In genomic region chr7:73831656-73832579, GRCh38 we compare ENCODE assay signal across 11 cellular contexts. TPM values are rescaled to one million over a fixed set of nuclear protein-coding genes. Genes with fewer than 3 reads are reported as not detected.
DNase-seq lines count a peak whose midpoint lies in the region; ATAC-seq and TF ChIP-seq lines count a peak whose summit lies in the region.
"Had no signal": no experiment of that assay in that cellular context is flagged by ENCODE, and none has a peak within 500 bp of the region (broad histone marks: within the 10 kb centered on the region; RNA-seq: fewer than 3 reads in every experiment).

No MANE protein-coding gene starts in this region.

- H3K27ac ChIP-seq in foreskin keratinocyte (peak overlapping the region; percentile 66), prostate gland (peak overlapping the region; percentile 90 to 95), ascending aorta (no peak overlapping the region)
- H3K27ac ChIP-seq: brain microvascular endothelial cell had no signal

- H3K9me3 Mint-ChIP-seq in naive thymus-derived CD8-positive, alpha-beta T cell, result peaks cover 0 to 2% (median 0%) of the 10 kb centered on the region in 9 donors

- POLR2A ChIA-PET in naive thymus-derived CD8-positive, alpha-beta T cell (lab: Charles Lee), result no interaction called here

- H3K27me3 Mint-ChIP-seq in naive thymus-derived CD8-positive, alpha-beta T cell, result peaks cover 0 to 31% (median 3%) of the 10 kb centered on the region in 5 donors

- TF ChIP-seq CTCF in foreskin keratinocyte (conservative IDR thresholded peaks at IDR 0.05) (no peak), prostate gland (IDR thresholded peaks at IDR 0.05) (no peak), ascending aorta (IDR thresholded peaks at IDR 0.05) (no peak)

- intact Hi-C loops in prostate gland (cut with DNase I) (no loop called here), ascending aorta (cut with DNase I) (no loop called here)

- H3K27me3 ChIP-seq in H7 (ENCODE audit: control insufficient read depth, insufficient read depth, low read length) (no peaks in the 10 kb centered on the region), foreskin keratinocyte (no peaks in the 10 kb centered on the region), prostate gland (replicated peaks; ENCODE audit: insufficient read depth) (no peaks in the 10 kb centered on the region), ascending aorta (no peaks in the 10 kb centered on the region)
- H3K27me3 ChIP-seq: brain microvascular endothelial cell had no signal

- H3K4me3 ChIP-seq in H7 (ENCODE audit: insufficient read depth, low read depth, low read length) (peak overlapping the region; percentile 14; the same call in 1 of the 2 replicates), prostate gland (peak overlapping the region; percentile 49 to 61), ascending aorta (no peak overlapping the region)
- H3K4me3 ChIP-seq: HAP-1 had no signal

- DNase-seq in H7 (peak; percentile 93), NCI-H510A treated with DMSO at 0.1 percent for 48 hours (lab: John Stamatoyannopoulos, UW) (peak; percentile 95), foreskin keratinocyte (peak in 1 of 2 donors; percentile 68), prostate gland (ENCODE audit: low spot score) (peak; percentile 93), ascending aorta (ENCODE audit: low spot score in 2 of 2) (no peak)
- no peak for DNase-seq in naive thymus-derived CD8-positive, alpha-beta T cell
- DNase-seq: activated CD4-positive, alpha-beta T cell treated with anti-CD3 and anti-CD28 coated beads for 48 hours; brain microvascular endothelial cell had no signal

- ATAC-seq in foreskin keratinocyte, result peak; percentile 64
- no peak for ATAC-seq in HG03135 (IDR thresholded peaks at IDR 0.05; ENCODE audit: unreplicated experiment)
- no peak for ATAC-seq in HG03520 (IDR thresholded peaks at IDR 0.05; ENCODE audit: unreplicated experiment)
- no peak for ATAC-seq in naive thymus-derived CD8-positive, alpha-beta T cell

- 45% methylated on average over 28 of the region's 28 CpGs for WGBS in prostate gland

- H3K36me3 ChIP-seq in H7 (replicated peaks; ENCODE audit: control insufficient read depth, insufficient read depth, low read length) (no peaks in the 10 kb centered on the region), prostate gland (no peaks in the 10 kb centered on the region), ascending aorta (no peaks in the 10 kb centered on the region)
- H3K36me3 ChIP-seq: brain microvascular endothelial cell, HAP-1 had no signal

- peaks cover 24% of the 10 kb centered on the region for H3K4me1 ChIP-seq in foreskin keratinocyte
- H3K4me1 ChIP-seq in prostate gland (replicated peaks), result peaks cover 31% of the 10 kb centered on the region
- H3K4me1 ChIP-seq in ascending aorta, result peaks cover 3 to 9% of the 10 kb centered on the region in 2 donors
- H3K4me1 ChIP-seq: HAP-1 had no signal

- peaks cover 15 to 28% (median 22%) of the 10 kb centered on the region in 4 donors for H3K4me1 Mint-ChIP-seq in naive thymus-derived CD8-positive, alpha-beta T cell

- no peaks in the 10 kb centered on the region for H3K36me3 Mint-ChIP-seq in naive thymus-derived CD8-positive, alpha-beta T cell

- H3K27ac Mint-ChIP-seq in naive thymus-derived CD8-positive, alpha-beta T cell, result no peak overlapping the region

- H3K4me3 Mint-ChIP-seq in naive thymus-derived CD8-positive, alpha-beta T cell, result peak overlapping the region in 1 of 10 donors; percentile 24

- H3K9me3 ChIP-seq in prostate gland (no peaks in the 10 kb centered on the region), ascending aorta (no peaks in the 10 kb centered on the region)
- H3K9me3 ChIP-seq: HAP-1 had no signal

- peak; percentile 75 for TF ChIP-seq POLR2A in prostate gland (IDR thresholded peaks at IDR 0.05)

RNA-seq across cellular contexts. Expression of gene CLDN4, which starts 1.1 kb away (rescaled TPM):
- total RNA-seq in H7 (2014; rRNA removed; shearing (Covaris generic)), result 2.0 and 2.1 TPM in 2 replicates
- 8.1 and 16.9 TPM in 2 replicates for total RNA-seq in foreskin keratinocyte
- 8.2 and 18.2 TPM in 2 replicates for polyA plus RNA-seq in foreskin keratinocyte
- 100 to 1,000 TPM; 162 to 216 TPM for total RNA-seq in prostate gland
- 0.21 TPM for total RNA-seq in ascending aorta
- total RNA-seq in naive thymus-derived CD8-positive, alpha-beta T cell, result under 1 TPM in 1 of 2 experiments, not detected in 1; 0.36 TPM
- under 1 TPM in 1 of 3 donors, not detected in 2; 0.04 TPM for polyA plus RNA-seq in naive thymus-derived CD8-positive, alpha-beta T cell

RNA-seq across cellular contexts. Expression of gene METTL27, which starts 10.4 kb away (rescaled TPM):
- 1.9 and 7.4 TPM in 2 replicates for total RNA-seq in H7 (2014; rRNA removed; shearing (Covaris generic))
- 11.8 and 18.0 TPM in 2 replicates for total RNA-seq in foreskin keratinocyte
- 14.3 and 24.7 TPM in 2 replicates for polyA plus RNA-seq in foreskin keratinocyte
- total RNA-seq in prostate gland, result 10 to 100 TPM in 1 of 2 donors, 1 to 10 TPM in 1; 5.9 to 19.8 TPM
- total RNA-seq in ascending aorta, result not detected
- 1 to 10 TPM; 3.0 to 4.4 TPM for total RNA-seq in naive thymus-derived CD8-positive, alpha-beta T cell
- 1 to 10 TPM in 2 of 3 donors, under 1 TPM in 1; 0.52 to 3.2 (median 1.5) TPM for polyA plus RNA-seq in naive thymus-derived CD8-positive, alpha-beta T cell

RNA-seq across cellular contexts. Expression of gene TMEM270, which starts 29.0 kb away (rescaled TPM):
- total RNA-seq in H7 (2014; rRNA removed; shearing (Covaris generic)), result not detected in 2 replicates
- total RNA-seq in foreskin keratinocyte (not detected in 2 replicates), prostate gland (1 to 10 TPM in 1 of 2 donors, not detected in 1; 4.9 TPM), ascending aorta (not detected)
- polyA plus RNA-seq in foreskin keratinocyte, result 0.16 TPM in 1 of 2 replicates, not detected in the other
- not detected for total RNA-seq in naive thymus-derived CD8-positive, alpha-beta T cell
- polyA plus RNA-seq in naive thymus-derived CD8-positive, alpha-beta T cell, result not detected

Comparison
In these comparisons a context has a peak if more than half of its experiments do, and no peak if none do; other contexts are left out.
1. DNase-seq: peak in H7 (single experiment), NCI-H510A treated with DMSO at 0.1 percent for 48 hours (single experiment) and prostate gland (single experiment); none in ascending aorta (0 of 2) and naive thymus-derived CD8-positive, alpha-beta T cell (0 of 10).
2. H3K4me3 ChIP-seq: peak in H7 (single experiment) and prostate gland (2 of 2); none in ascending aorta (0 of 2).
3. H3K27ac ChIP-seq: peak in foreskin keratinocyte (single experiment) and prostate gland (2 of 2); none in ascending aorta (0 of 2).